Comparison of ENCODE assay signal across 26 cellular contexts in genomic region chr2:151189125-151189524, GRCh38.
DNase-seq lines count a peak whose midpoint lies in the region; ATAC-seq and TF ChIP-seq lines count a peak whose summit lies in the region.
"Had no signal": no experiment of that assay in that cellular context is flagged by ENCODE, and none has a peak within 500 bp of the region (broad histone marks: within the 10 kb centered on the region; RNA-seq: fewer than 3 reads in every experiment).

No MANE protein-coding gene starts in this region.

- H3K27me3 ChIP-seq in foreskin keratinocyte, result no peaks in the 10 kb centered on the region
- H3K27me3 ChIP-seq: colonic mucosa, esophagus squamous epithelium, gastrocnemius medialis, right atrium auricular region, spleen, thyroid gland had no signal

- H3K4me3 Mint-ChIP-seq in activated CD8-positive, alpha-beta T cell treated with anti-CD3 and anti-CD28 coated beads for 36 hours, result no peak overlapping the region
- H3K4me3 Mint-ChIP-seq: CD14-positive monocyte; effector memory CD8-positive, alpha-beta T cell; nephron; stimulated activated naive CD8-positive, alpha-beta T cell treated with anti-CD3 and anti-CD28 coated beads, Interleukin-15, Interleukin-2, amounts not matched to agents 100 ng/mL and 50 ng/mL, for 24 hours had no signal

- no peaks in the 10 kb centered on the region for H3K36me3 Mint-ChIP-seq in activated CD8-positive, alpha-beta T cell treated with anti-CD3 and anti-CD28 coated beads for 36 hours (ENCODE audit: low read depth)
- H3K36me3 Mint-ChIP-seq: CD14-positive monocyte had no signal

- no peaks in the 10 kb centered on the region for H3K27me3 Mint-ChIP-seq in activated CD8-positive, alpha-beta T cell treated with anti-CD3 and anti-CD28 coated beads for 36 hours
- H3K27me3 Mint-ChIP-seq: effector memory CD8-positive, alpha-beta T cell; stimulated activated naive CD8-positive, alpha-beta T cell treated with anti-CD3 and anti-CD28 coated beads, Interleukin-15, Interleukin-2, amounts not matched to agents 100 ng/mL and 50 ng/mL, for 24 hours had no signal

- peak; percentile 19 for DNase-seq in stimulated activated CD4-positive, alpha-beta T cell treated with anti-CD3 and anti-CD28 coated beads, Interleukin-15, amount 100 ng/mL, for 24 hours
- no peak for DNase-seq in stimulated activated CD4-positive, alpha-beta T cell treated with anti-CD3 and anti-CD28 coated beads, Interleukin-4, amount 100 ng/mL, for 24 hours
- DNase-seq in KBM-7, result peak; percentile 15
- DNase-seq in activated CD8-positive, alpha-beta T cell treated with anti-CD3 and anti-CD28 coated beads for 36 hours, result peak; percentile 58
- DNase-seq in foreskin keratinocyte, result no peak
- no peak for DNase-seq in NCI-H1048 (lab: John Stamatoyannopoulos, UW)
- DNase-seq: colonic mucosa, DMS79, esophagus squamous epithelium, gastrocnemius medialis, hypothalamus, midbrain, NCI-H1436, NCI-H2107, NCI-H446 treated with DMSO at 0.1 percent for 48 hours, OCI-M1, spleen, thyroid gland had no signal

- CTCF ChIA-PET in activated CD8-positive, alpha-beta T cell treated with anti-CD3 and anti-CD28 coated beads for 36 hours (lab: Charles Lee), result no interaction called here

- H3K27ac Mint-ChIP-seq in activated CD8-positive, alpha-beta T cell treated with anti-CD3 and anti-CD28 coated beads for 36 hours, result no peak overlapping the region
- H3K27ac Mint-ChIP-seq: CD14-positive monocyte; effector memory CD8-positive, alpha-beta T cell; nephron; stimulated activated naive CD8-positive, alpha-beta T cell treated with anti-CD3 and anti-CD28 coated beads, Interleukin-15, Interleukin-2, amounts not matched to agents 100 ng/mL and 50 ng/mL, for 24 hours had no signal

- intact Hi-C loops in activated CD8-positive, alpha-beta T cell treated with anti-CD3 and anti-CD28 coated beads for 36 hours (cut with micrococcal nuclease), result no loop called here

- TF ChIP-seq CTCF in activated CD8-positive, alpha-beta T cell treated with anti-CD3 and anti-CD28 coated beads for 36 hours (IDR thresholded peaks at IDR 0.05), result no peak
- TF ChIP-seq CTCF in foreskin keratinocyte (conservative IDR thresholded peaks at IDR 0.05), result no peak

- peaks cover 7% of the 10 kb centered on the region for H3K4me1 Mint-ChIP-seq in activated CD8-positive, alpha-beta T cell treated with anti-CD3 and anti-CD28 coated beads for 36 hours (ENCODE audit: low read depth)
- H3K4me1 Mint-ChIP-seq: CD14-positive monocyte had no signal

- no peak overlapping the region for H3K27ac ChIP-seq in foreskin keratinocyte
- H3K27ac ChIP-seq: colonic mucosa, esophagus squamous epithelium, gastrocnemius medialis, parathyroid adenoma, right atrium auricular region, spleen, thyroid gland had no signal

- H3K4me1 ChIP-seq in foreskin keratinocyte, result no peaks in the 10 kb centered on the region
- H3K4me1 ChIP-seq: colonic mucosa, esophagus squamous epithelium, gastrocnemius medialis, parathyroid adenoma, right atrium auricular region, spleen, thyroid gland had no signal

- in situ Hi-C loops in KBM-7 (cut with MboI; ENCODE audit: low pct_unique_long_range_greater_than_20kb, low sequenced_read_pairs), result no loop called here

- ATAC-seq in activated CD8-positive, alpha-beta T cell treated with anti-CD3 and anti-CD28 coated beads for 36 hours, result no peak
- no peak for ATAC-seq in foreskin keratinocyte
- ATAC-seq in GM19397 (IDR thresholded peaks at IDR 0.05; ENCODE audit: unreplicated experiment), result no peak
- ATAC-seq: effector memory CD8-positive, alpha-beta T cell; gastrocnemius medialis; K562 had no signal

- H3K9me3 Mint-ChIP-seq in activated CD8-positive, alpha-beta T cell treated with anti-CD3 and anti-CD28 coated beads for 36 hours, result no peaks in the 10 kb centered on the region
- H3K9me3 Mint-ChIP-seq: effector memory CD8-positive, alpha-beta T cell; stimulated activated naive CD8-positive, alpha-beta T cell treated with anti-CD3 and anti-CD28 coated beads, Interleukin-15, Interleukin-2, amounts not matched to agents 100 ng/mL and 50 ng/mL, for 24 hours had no signal

- POLR2A ChIA-PET in activated CD8-positive, alpha-beta T cell treated with anti-CD3 and anti-CD28 coated beads for 36 hours (lab: Charles Lee), result no interaction called here

Comparison
In these comparisons a context has a peak if more than half of its experiments do, and no peak if none do; other contexts are left out.
1. DNase-seq: peak in stimulated activated CD4-positive, alpha-beta T cell treated with anti-CD3 and anti-CD28 coated beads, Interleukin-15, amount 100 ng/mL, for 24 hours (single experiment), KBM-7 (single experiment) and activated CD8-positive, alpha-beta T cell treated with anti-CD3 and anti-CD28 coated beads for 36 hours (single experiment); none in stimulated activated CD4-positive, alpha-beta T cell treated with anti-CD3 and anti-CD28 coated beads, Interleukin-4, amount 100 ng/mL, for 24 hours (single experiment), foreskin keratinocyte (0 of 2) and NCI-H1048 (single experiment).